In the genomic region with DNA sequence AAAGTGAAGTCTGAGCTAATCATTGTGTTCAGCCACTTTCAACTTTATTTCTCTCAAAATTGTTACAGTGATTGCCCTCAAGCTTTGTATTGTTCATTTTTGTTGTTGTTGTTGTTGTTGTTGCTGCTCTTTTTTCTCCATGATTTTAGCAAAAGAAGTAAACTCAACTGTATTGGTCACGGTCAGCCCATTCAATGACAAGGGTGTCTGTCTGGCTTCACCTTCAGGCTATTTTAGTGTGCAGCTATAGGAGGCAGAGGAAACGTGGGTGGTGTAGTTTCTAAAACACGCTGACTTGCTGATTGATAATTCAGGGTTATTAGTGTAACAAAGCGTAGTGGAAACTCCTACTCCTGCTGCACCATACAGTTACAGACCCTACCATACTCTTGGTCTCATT, we compare ENCODE assay signal across 12 cellular contexts.
A peak's percentile ranks its signal among the peaks of the same experiment; 100 is the strongest.
DNase-seq lines count a peak whose midpoint lies in the region; ATAC-seq, FAIRE-seq and TF ChIP-seq lines count a peak whose summit lies in the region.
"Had no signal": no experiment of that assay in that cellular context is flagged by ENCODE, and none has a peak within 500 bp of the region (broad histone marks: within the 10 kb centered on the region; RNA-seq: fewer than 3 reads in every experiment).

No MANE protein-coding gene starts in this region.

- H3K9me3 ChIP-seq in HepG2 (ENCODE audit: low read length): no peaks in the 10 kb centered on the region
- H3K9me3 ChIP-seq: Caco-2 had no signal

- TF ChIP-seq RAD21 in HepG2 (CRISPR knock-in tag; IDR thresholded peaks at IDR 0.05): no peak

- no peaks in the 10 kb centered on the region for H3K4me1 ChIP-seq in HepG2 (ENCODE audit: insufficient read depth, low read length)
- H3K4me1 ChIP-seq: Caco-2 had no signal

- no peak for FAIRE-seq in HepG2 (lab: Jason Lieb, UNC)
- FAIRE-seq: H1 had no signal

- H3K27me3 ChIP-seq in HepG2 (ENCODE audit: control insufficient read depth in 1 of 2, insufficient read depth in 2 of 2, low read length in 2 of 2): no peaks in the 10 kb centered on the region; a peak in 1 of 5 replicates

- no peaks in the 10 kb centered on the region for H4K20me1 ChIP-seq in HepG2 (ENCODE audit: insufficient read depth, low read length)

- no peak for TF ChIP-seq CTCF in HepG2 (CRISPR knock-in tag; IDR thresholded peaks at IDR 0.05)

- CTCF ChIA-PET in HepG2 (lab: Yijun Ruan, JAX; ENCODE audit: low intra/inter-chr PET ratio, low total read pairs): no interaction called here

- in situ Hi-C loops in SK-MEL-5 (cut with HindIII; ENCODE audit: low pct_unique_long_range_greater_than_20kb, low sequenced_read_pairs): no loop called here
- in situ Hi-C loops in HepG2 (cut with HindIII; ENCODE audit: extremely low pct_ligation_motif_present, low pct_unique_long_range_greater_than_20kb): no loop called here

- DNase-seq in SK-MEL-5 (ENCODE audit: low read depth, low spot score) (peak; percentile 16), NCI-H1092 (lab: John Stamatoyannopoulos, UW) (no peak), C1 segment of cervical spinal cord (lab: John Stamatoyannopoulos, UW) (no peak), AG20443 (ENCODE audit: low spot score) (no peak), HepG2 (ENCODE audit: low spot score) (no peak)
- DNase-seq: Caco-2, cerebellar nuclear complex, T-helper 9 cell had no signal

- peak; percentile 88 for ATAC-seq in GM18517 (IDR thresholded peaks at IDR 0.05; ENCODE audit: unreplicated experiment)
- ATAC-seq in GM21367 (IDR thresholded peaks at IDR 0.05; ENCODE audit: unreplicated experiment): peak; percentile 88
- peak; percentile 84 for ATAC-seq in HG03039 (IDR thresholded peaks at IDR 0.05; ENCODE audit: unreplicated experiment)
- ATAC-seq in HepG2: no peak

- no peaks in the 10 kb centered on the region for H3K79me2 ChIP-seq in HepG2 (ENCODE audit: insufficient read depth, low read length)

- no peak overlapping the region for H3K27ac ChIP-seq in HepG2 (ENCODE audit: extremely low read length, insufficient read depth, low read length)

- 11% methylated on average over 4 of the region's 4 CpGs for WGBS in HepG2 (ENCODE audit: low lambda C conversion rate)

- H3K4me2 ChIP-seq in HepG2 (ENCODE audit: low read depth, low read length): no peak overlapping the region

- BruUV-seq in HepG2 (replicated peaks; lab: Mats Ljungman, UMichigan): no TSS peak

- TF ChIP-seq EP300 in HepG2 (IDR thresholded peaks at IDR 0.05; ENCODE audit: low read depth in 2 of 2, low read length in 2 of 2) (no peak), HepG2 (CRISPR knock-in tag; IDR thresholded peaks at IDR 0.05; ENCODE audit: borderline replicate concordance) (no peak)

- POLR2A ChIA-PET in HepG2 (lab: Yijun Ruan, JAX): no interaction called here

- no peak overlapping the region for H2AFZ ChIP-seq in HepG2 (ENCODE audit: low read length)

- H3K36me3 ChIP-seq in HepG2 (replicated peaks in 1 of 2; ENCODE audit: control insufficient read depth in 1 of 2, insufficient read depth in 2 of 2, low read length in 2 of 2): no peaks in the 10 kb centered on the region

- intact Hi-C loops in HepG2 (cut with micrococcal nuclease; ENCODE audit: unreplicated experiment): no loop called here

- no peak overlapping the region for H3K9ac ChIP-seq in HepG2 (ENCODE audit: insufficient read depth, low read depth, low read length)

- TF ChIP-seq POLR2A in HepG2 (IDR thresholded peaks at IDR 0.05; ENCODE audit: insufficient read depth in 1 of 2, low read depth in 2 of 2, low read length in 2 of 2): no peak

- H3K4me3 ChIP-seq in HepG2 (replicated peaks in 1 of 3; ENCODE audit: insufficient read depth in 1 of 3, low read depth in 2 of 3, low read length in 3 of 3): no peak overlapping the region

TF ChIP-seq in HepG2, 621 proteins besides CTCF, POLR2A, EP300 and RAD21:
- TF ChIP-seq ZNF614 (CRISPR knock-in tag; IDR thresholded peaks at IDR 0.05; ENCODE audit: borderline replicate concordance): no peak
- no peak for TF ChIP-seq RARA (CRISPR knock-in tag; IDR thresholded peaks at IDR 0.05)
- TF ChIP-seq PPARG (CRISPR knock-in tag; conservative IDR thresholded peaks at IDR 0.05): no peak
- no peak for TF ChIP-seq GFI1 (CRISPR knock-in tag; IDR thresholded peaks at IDR 0.05; ENCODE audit: borderline replicate concordance)
